In the genomic region with DNA sequence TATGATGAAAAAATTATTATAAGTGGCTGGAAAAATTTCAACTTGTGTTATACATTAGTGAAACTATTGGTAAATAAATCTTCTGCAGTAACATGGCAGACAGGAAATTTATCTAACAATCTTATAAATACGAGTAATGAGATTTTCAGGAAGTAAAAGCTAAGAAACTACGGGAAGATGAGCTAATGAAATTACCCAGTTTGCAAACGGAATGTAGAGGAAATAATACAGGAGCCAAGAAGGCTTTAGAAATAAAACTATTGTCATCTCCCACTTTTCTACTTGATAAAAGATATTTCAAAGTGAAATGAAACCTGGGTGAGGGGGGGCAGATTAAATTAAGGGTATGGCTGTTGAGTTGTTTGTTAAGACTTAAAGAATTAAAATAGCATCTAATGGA, we compare ENCODE assay signal across 2 cellular contexts.
TF ChIP-seq lines count a peak whose summit lies in the region.

No MANE protein-coding gene starts in this region.

TF ChIP-seq in SK-N-SH, 30 proteins besides CTCF, POLR2A, EP300 and RAD21 (continued from another document):
- TF ChIP-seq, protein P1, sequence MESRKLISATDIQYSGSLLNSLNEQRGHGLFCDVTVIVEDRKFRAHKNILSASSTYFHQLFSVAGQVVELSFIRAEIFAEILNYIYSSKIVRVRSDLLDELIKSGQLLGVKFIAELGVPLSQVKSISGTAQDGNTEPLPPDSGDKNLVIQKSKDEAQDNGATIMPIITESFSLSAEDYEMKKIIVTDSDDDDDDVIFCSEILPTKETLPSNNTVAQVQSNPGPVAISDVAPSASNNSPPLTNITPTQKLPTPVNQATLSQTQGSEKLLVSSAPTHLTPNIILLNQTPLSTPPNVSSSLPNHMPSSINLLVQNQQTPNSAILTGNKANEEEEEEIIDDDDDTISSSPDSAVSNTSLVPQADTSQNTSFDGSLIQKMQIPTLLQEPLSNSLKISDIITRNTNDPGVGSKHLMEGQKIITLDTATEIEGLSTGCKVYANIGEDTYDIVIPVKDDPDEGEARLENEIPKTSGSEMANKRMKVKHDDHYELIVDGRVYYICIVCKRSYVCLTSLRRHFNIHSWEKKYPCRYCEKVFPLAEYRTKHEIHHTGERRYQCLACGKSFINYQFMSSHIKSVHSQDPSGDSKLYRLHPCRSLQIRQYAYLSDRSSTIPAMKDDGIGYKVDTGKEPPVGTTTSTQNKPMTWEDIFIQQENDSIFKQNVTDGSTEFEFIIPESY (IDR thresholded peaks at IDR 0.05; ENCODE audit: borderline replicate concordance, low read depth) = no peak
- TF ChIP-seq YY1 (IDR thresholded peaks at IDR 0.05; ENCODE audit: low read depth) = no peak
- TF ChIP-seq, protein P2, sequence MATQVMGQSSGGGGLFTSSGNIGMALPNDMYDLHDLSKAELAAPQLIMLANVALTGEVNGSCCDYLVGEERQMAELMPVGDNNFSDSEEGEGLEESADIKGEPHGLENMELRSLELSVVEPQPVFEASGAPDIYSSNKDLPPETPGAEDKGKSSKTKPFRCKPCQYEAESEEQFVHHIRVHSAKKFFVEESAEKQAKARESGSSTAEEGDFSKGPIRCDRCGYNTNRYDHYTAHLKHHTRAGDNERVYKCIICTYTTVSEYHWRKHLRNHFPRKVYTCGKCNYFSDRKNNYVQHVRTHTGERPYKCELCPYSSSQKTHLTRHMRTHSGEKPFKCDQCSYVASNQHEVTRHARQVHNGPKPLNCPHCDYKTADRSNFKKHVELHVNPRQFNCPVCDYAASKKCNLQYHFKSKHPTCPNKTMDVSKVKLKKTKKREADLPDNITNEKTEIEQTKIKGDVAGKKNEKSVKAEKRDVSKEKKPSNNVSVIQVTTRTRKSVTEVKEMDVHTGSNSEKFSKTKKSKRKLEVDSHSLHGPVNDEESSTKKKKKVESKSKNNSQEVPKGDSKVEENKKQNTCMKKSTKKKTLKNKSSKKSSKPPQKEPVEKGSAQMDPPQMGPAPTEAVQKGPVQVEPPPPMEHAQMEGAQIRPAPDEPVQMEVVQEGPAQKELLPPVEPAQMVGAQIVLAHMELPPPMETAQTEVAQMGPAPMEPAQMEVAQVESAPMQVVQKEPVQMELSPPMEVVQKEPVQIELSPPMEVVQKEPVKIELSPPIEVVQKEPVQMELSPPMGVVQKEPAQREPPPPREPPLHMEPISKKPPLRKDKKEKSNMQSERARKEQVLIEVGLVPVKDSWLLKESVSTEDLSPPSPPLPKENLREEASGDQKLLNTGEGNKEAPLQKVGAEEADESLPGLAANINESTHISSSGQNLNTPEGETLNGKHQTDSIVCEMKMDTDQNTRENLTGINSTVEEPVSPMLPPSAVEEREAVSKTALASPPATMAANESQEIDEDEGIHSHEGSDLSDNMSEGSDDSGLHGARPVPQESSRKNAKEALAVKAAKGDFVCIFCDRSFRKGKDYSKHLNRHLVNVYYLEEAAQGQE (IDR thresholded peaks at IDR 0.05; ENCODE audit: low read depth, low read length) = no peak
- TF ChIP-seq TAF1 (IDR thresholded peaks at IDR 0.05; ENCODE audit: borderline replicate concordance, low read depth, low read length) = no peak
- TF ChIP-seq, protein P3, sequence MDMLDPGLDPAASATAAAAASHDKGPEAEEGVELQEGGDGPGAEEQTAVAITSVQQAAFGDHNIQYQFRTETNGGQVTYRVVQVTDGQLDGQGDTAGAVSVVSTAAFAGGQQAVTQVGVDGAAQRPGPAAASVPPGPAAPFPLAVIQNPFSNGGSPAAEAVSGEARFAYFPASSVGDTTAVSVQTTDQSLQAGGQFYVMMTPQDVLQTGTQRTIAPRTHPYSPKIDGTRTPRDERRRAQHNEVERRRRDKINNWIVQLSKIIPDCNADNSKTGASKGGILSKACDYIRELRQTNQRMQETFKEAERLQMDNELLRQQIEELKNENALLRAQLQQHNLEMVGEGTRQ (IDR thresholded peaks at IDR 0.05; ENCODE audit: borderline replicate concordance, low read depth, low read length) = no peak
- TF ChIP-seq TCF12 (IDR thresholded peaks at IDR 0.05) = no peak
- TF ChIP-seq NFIC (IDR thresholded peaks at IDR 0.05; ENCODE audit: borderline replicate concordance) = no peak
- no peak for TF ChIP-seq RCOR1 (IDR thresholded peaks at IDR 0.05; ENCODE audit: low read length)
- TF ChIP-seq, protein P4, sequence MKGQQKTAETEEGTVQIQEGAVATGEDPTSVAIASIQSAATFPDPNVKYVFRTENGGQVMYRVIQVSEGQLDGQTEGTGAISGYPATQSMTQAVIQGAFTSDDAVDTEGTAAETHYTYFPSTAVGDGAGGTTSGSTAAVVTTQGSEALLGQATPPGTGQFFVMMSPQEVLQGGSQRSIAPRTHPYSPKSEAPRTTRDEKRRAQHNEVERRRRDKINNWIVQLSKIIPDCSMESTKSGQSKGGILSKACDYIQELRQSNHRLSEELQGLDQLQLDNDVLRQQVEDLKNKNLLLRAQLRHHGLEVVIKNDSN (IDR thresholded peaks at IDR 0.05; ENCODE audit: borderline replicate concordance, low read depth) = no peak
- TF ChIP-seq, protein P5, sequence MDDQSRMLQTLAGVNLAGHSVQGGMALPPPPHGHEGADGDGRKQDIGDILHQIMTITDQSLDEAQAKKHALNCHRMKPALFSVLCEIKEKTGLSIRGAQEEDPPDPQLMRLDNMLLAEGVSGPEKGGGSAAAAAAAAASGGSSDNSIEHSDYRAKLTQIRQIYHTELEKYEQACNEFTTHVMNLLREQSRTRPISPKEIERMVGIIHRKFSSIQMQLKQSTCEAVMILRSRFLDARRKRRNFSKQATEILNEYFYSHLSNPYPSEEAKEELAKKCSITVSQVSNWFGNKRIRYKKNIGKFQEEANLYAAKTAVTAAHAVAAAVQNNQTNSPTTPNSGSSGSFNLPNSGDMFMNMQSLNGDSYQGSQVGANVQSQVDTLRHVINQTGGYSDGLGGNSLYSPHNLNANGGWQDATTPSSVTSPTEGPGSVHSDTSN (IDR thresholded peaks at IDR 0.05) = no peak
- TF ChIP-seq, protein P6, sequence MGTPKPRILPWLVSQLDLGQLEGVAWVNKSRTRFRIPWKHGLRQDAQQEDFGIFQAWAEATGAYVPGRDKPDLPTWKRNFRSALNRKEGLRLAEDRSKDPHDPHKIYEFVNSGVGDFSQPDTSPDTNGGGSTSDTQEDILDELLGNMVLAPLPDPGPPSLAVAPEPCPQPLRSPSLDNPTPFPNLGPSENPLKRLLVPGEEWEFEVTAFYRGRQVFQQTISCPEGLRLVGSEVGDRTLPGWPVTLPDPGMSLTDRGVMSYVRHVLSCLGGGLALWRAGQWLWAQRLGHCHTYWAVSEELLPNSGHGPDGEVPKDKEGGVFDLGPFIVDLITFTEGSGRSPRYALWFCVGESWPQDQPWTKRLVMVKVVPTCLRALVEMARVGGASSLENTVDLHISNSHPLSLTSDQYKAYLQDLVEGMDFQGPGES (IDR thresholded peaks at IDR 0.05; ENCODE audit: low read depth, low read length) = no peak

TF ChIP-seq in SK-N-SH treated with all-trans-retinoic acid at 6 μM for 48 hours, 23 proteins besides CTCF, POLR2A, EP300 and RAD21 (continued from another document):
- TF ChIP-seq, protein P7, sequence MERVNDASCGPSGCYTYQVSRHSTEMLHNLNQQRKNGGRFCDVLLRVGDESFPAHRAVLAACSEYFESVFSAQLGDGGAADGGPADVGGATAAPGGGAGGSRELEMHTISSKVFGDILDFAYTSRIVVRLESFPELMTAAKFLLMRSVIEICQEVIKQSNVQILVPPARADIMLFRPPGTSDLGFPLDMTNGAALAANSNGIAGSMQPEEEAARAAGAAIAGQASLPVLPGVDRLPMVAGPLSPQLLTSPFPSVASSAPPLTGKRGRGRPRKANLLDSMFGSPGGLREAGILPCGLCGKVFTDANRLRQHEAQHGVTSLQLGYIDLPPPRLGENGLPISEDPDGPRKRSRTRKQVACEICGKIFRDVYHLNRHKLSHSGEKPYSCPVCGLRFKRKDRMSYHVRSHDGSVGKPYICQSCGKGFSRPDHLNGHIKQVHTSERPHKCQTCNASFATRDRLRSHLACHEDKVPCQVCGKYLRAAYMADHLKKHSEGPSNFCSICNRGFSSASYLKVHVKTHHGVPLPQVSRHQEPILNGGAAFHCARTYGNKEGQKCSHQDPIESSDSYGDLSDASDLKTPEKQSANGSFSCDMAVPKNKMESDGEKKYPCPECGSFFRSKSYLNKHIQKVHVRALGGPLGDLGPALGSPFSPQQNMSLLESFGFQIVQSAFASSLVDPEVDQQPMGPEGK (CRISPR knock-in tag; IDR thresholded peaks at IDR 0.05; ENCODE audit: borderline replicate concordance) = peak; percentile 59; the same call in 1 of the 2 replicates
- TF ChIP-seq, protein P8, sequence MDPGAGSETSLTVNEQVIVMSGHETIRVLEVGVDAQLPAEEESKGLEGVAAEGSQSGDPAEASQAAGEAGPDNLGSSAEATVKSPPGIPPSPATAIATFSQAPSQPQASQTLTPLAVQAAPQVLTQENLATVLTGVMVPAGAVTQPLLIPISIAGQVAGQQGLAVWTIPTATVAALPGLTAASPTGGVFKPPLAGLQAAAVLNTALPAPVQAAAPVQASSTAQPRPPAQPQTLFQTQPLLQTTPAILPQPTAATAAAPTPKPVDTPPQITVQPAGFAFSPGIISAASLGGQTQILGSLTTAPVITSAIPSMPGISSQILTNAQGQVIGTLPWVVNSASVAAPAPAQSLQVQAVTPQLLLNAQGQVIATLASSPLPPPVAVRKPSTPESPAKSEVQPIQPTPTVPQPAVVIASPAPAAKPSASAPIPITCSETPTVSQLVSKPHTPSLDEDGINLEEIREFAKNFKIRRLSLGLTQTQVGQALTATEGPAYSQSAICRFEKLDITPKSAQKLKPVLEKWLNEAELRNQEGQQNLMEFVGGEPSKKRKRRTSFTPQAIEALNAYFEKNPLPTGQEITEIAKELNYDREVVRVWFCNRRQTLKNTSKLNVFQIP (CRISPR knock-in tag; IDR thresholded peaks at IDR 0.05; ENCODE audit: borderline replicate concordance, low read depth) = 0 out of 2 replicates have a peak, but pooled peaks have one; percentile 63
- TF ChIP-seq ZFP3 (CRISPR knock-in tag; IDR thresholded peaks at IDR 0.05) (no peak), ARNTL (CRISPR knock-in tag; IDR thresholded peaks at IDR 0.05; ENCODE audit: borderline replicate concordance, low read depth) (no peak), ZNF565 (CRISPR knock-in tag; conservative IDR thresholded peaks at IDR 0.05; ENCODE audit: low read depth) (no peak), ZC3H10 (CRISPR knock-in tag; IDR thresholded peaks at IDR 0.05) (no peak), ZNF70 (CRISPR knock-in tag; IDR thresholded peaks at IDR 0.05) (no peak), TOX (CRISPR knock-in tag; IDR thresholded peaks at IDR 0.05; ENCODE audit: borderline replicate concordance) (no peak), ISL1 (CRISPR knock-in tag; IDR thresholded peaks at IDR 0.05) (peak; percentile 98), ZFP30 (CRISPR knock-in tag; IDR thresholded peaks at IDR 0.05) (no peak; the same call in 1 of the 2 replicates), SNAI2 (CRISPR knock-in tag; IDR thresholded peaks at IDR 0.05) (no peak; the same call in 1 of the 2 replicates)
- TF ChIP-seq, protein P9, sequence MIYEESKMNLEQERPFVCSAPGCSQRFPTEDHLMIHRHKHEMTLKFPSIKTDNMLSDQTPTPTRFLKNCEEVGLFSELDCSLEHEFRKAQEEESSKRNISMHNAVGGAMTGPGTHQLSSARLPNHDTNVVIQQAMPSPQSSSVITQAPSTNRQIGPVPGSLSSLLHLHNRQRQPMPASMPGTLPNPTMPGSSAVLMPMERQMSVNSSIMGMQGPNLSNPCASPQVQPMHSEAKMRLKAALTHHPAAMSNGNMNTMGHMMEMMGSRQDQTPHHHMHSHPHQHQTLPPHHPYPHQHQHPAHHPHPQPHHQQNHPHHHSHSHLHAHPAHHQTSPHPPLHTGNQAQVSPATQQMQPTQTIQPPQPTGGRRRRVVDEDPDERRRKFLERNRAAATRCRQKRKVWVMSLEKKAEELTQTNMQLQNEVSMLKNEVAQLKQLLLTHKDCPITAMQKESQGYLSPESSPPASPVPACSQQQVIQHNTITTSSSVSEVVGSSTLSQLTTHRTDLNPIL (CRISPR knock-in tag; IDR thresholded peaks at IDR 0.05; ENCODE audit: low read depth) = no peak
- TF ChIP-seq, protein P10, sequence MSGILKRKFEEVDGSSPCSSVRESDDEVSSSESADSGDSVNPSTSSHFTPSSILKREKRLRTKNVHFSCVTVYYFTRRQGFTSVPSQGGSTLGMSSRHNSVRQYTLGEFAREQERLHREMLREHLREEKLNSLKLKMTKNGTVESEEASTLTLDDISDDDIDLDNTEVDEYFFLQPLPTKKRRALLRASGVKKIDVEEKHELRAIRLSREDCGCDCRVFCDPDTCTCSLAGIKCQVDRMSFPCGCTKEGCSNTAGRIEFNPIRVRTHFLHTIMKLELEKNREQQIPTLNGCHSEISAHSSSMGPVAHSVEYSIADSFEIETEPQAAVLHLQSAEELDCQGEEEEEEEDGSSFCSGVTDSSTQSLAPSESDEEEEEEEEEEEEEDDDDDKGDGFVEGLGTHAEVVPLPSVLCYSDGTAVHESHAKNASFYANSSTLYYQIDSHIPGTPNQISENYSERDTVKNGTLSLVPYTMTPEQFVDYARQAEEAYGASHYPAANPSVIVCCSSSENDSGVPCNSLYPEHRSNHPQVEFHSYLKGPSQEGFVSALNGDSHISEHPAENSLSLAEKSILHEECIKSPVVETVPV (CRISPR knock-in tag; IDR thresholded peaks at IDR 0.05) = no peak
- TF ChIP-seq, protein P11, sequence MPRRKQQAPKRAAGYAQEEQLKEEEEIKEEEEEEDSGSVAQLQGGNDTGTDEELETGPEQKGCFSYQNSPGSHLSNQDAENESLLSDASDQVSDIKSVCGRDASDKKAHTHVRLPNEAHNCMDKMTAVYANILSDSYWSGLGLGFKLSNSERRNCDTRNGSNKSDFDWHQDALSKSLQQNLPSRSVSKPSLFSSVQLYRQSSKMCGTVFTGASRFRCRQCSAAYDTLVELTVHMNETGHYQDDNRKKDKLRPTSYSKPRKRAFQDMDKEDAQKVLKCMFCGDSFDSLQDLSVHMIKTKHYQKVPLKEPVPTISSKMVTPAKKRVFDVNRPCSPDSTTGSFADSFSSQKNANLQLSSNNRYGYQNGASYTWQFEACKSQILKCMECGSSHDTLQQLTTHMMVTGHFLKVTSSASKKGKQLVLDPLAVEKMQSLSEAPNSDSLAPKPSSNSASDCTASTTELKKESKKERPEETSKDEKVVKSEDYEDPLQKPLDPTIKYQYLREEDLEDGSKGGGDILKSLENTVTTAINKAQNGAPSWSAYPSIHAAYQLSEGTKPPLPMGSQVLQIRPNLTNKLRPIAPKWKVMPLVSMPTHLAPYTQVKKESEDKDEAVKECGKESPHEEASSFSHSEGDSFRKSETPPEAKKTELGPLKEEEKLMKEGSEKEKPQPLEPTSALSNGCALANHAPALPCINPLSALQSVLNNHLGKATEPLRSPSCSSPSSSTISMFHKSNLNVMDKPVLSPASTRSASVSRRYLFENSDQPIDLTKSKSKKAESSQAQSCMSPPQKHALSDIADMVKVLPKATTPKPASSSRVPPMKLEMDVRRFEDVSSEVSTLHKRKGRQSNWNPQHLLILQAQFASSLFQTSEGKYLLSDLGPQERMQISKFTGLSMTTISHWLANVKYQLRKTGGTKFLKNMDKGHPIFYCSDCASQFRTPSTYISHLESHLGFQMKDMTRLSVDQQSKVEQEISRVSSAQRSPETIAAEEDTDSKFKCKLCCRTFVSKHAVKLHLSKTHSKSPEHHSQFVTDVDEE (CRISPR knock-in tag; IDR thresholded peaks at IDR 0.05) = 0 out of 2 replicates have a peak, but pooled peaks have one; percentile 21
TF ChIP-seq in SK-N-SH treated with all-trans-retinoic acid at 6 μM for 48 hours: peak in this region for 5.
